Comparison of ENCODE assay signal across 18 cellular contexts in the genomic region with DNA sequence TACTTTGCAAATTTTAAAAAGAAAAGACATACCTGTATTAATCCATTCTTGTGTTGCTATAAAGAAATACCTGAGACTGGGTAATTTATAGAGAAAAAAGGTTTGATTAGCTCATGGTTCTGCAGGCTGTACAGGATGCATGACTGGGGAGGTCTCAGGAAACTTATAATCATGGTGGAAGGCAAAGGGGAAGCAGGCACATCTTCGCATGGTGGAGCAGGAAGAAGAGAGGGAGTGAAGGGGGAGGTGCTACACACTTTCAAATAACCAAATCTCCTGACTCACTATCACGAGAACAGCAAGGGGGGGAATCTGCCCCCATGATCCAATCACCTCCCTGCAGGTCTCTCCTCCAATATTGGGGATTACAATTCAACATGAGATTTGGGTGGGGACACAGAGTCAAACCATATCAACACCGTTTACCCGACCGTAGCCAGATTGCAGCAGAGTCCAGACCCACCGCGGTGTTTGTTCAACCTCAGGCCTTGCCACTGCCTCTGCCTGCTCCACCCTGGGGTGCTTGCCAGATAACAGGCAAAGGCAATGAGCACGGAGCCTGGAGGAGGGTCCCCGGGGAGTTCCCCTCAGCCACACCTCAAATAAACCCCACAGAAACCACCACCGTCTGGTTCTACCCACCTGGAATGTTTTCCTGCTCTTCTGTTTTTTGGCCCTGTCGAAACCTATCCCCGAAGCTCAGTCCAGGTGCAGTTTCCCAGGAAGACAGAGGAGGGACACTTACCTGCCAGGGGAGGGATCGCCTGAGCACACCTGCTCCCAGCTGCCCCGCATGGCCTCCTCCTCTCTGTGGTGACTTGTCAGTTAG.
DNase-seq lines count a peak whose midpoint lies in the region; ATAC-seq and TF ChIP-seq lines count a peak whose summit lies in the region.
"Had no signal": no experiment of that assay in that cellular context is flagged by ENCODE, and none has a peak within 500 bp of the region (broad histone marks: within the 10 kb centered on the region; RNA-seq: fewer than 3 reads in every experiment).

No MANE protein-coding gene starts in this region.

- H3K79me2 ChIP-seq in mammary epithelial cell (ENCODE audit: insufficient read depth, low read length): no peaks in the 10 kb centered on the region

- H3K27ac ChIP-seq in breast epithelium (peak overlapping the region; percentile 2 to 34), mammary epithelial cell (ENCODE audit: insufficient read depth, low read depth, low read length) (no peak overlapping the region)
- H3K27ac ChIP-seq: neutrophil, WERI-Rb-1 had no signal

- no peaks in the 10 kb centered on the region for H4K20me1 ChIP-seq in mammary epithelial cell (ENCODE audit: insufficient read depth, low read length)

- H3K27me3 ChIP-seq in breast epithelium (no peaks in the 10 kb centered on the region), mammary epithelial cell (ENCODE audit: insufficient read depth, low read length) (no peaks in the 10 kb centered on the region), MG63 (no peaks in the 10 kb centered on the region)
- H3K27me3 ChIP-seq: uterus had no signal

- ATAC-seq in left colon (peak; percentile 68), GM19023 (IDR thresholded peaks at IDR 0.05; ENCODE audit: unreplicated experiment) (no peak)
- ATAC-seq: Panc1; stimulated activated naive B cell treated with anti-CD40 and anti-IgM and Interleukin-4, amounts not matched to agents 10 μg/mL and 1 μg/mL and 100 μg/mL, for 72 hours had no signal

- H3K4me2 ChIP-seq in mammary epithelial cell (ENCODE audit: insufficient read depth, low read depth, low read length): no peak overlapping the region

- no TSS peak for BruUV-seq in mammary epithelial cell (replicated peaks; lab: Mats Ljungman, UMichigan)

- no peaks in the 10 kb centered on the region for H3K36me3 ChIP-seq in breast epithelium
- H3K36me3 ChIP-seq in mammary epithelial cell (ENCODE audit: insufficient read depth, low read length): no peaks in the 10 kb centered on the region
- no peaks in the 10 kb centered on the region for H3K36me3 ChIP-seq in MG63
- H3K36me3 ChIP-seq: neutrophil, uterus, WERI-Rb-1 had no signal

- H3K9ac ChIP-seq in mammary epithelial cell (ENCODE audit: insufficient read depth, low read length): no peak overlapping the region

- DNase-seq in breast epithelium (ENCODE audit: low spot score in 2 of 2): no peak
- DNase-seq in mammary epithelial cell: no peak
- DNase-seq in NCI-H526 treated with DMSO at 0.1 percent for 48 hours (lab: John Stamatoyannopoulos, UW): peak; percentile 69
- peak in 1 of 2 donors; percentile 45 for DNase-seq in left colon
- DNase-seq in MG63: no peak
- DNase-seq in middle frontal gyrus (ENCODE audit: extremely low spot score, low spot score): no peak
- no peak for DNase-seq in NOMO-1 treated with DMSO at 0.1 percent for 48 hours (lab: John Stamatoyannopoulos, UW; ENCODE audit: unreplicated experiment)
- DNase-seq: activated naive CD4-positive, alpha-beta T cell; effector CD4-positive, alpha-beta T cell; Kasumi-1; NCI-H226; stimulated activated naive B cell treated with anti-CD40 and anti-IgM and Interleukin-4, amounts not matched to agents 10 μg/mL and 1 μg/mL and 100 μg/mL, for 72 hours; uterus; WERI-Rb-1 had no signal

- H3K9me3 ChIP-seq in breast epithelium: no peaks in the 10 kb centered on the region
- peaks cover 26% of the 10 kb centered on the region for H3K9me3 ChIP-seq in mammary epithelial cell (replicated peaks; ENCODE audit: insufficient read depth, low read length)
- no peaks in the 10 kb centered on the region for H3K9me3 ChIP-seq in MG63
- H3K9me3 ChIP-seq: neutrophil, uterus had no signal

- CTCF ChIA-PET in mammary epithelial cell (lab: Charles Lee; ENCODE audit: low non-redundant PET): no interaction called here

- intact Hi-C loops in breast epithelium (cut with DNase I; ENCODE audit: low total_unique reads) (no loop called here), mammary epithelial cell (cut with micrococcal nuclease) (no loop called here), left colon (cut with DNase I, micrococcal nuclease) (no loop called here)

- no peak overlapping the region for H2AFZ ChIP-seq in mammary epithelial cell (ENCODE audit: low read depth, low read length)

- in situ Hi-C loops in mammary epithelial cell (cut with MboI; ENCODE audit: low sequenced_read_pairs in 2 of 2): no loop called here

- WGBS in mammary epithelial cell (ENCODE audit: low coverage, missing lambda C conversion rate): 58% methylated on average over 9 of the region's 14 CpGs

- no peaks in the 10 kb centered on the region for H3K4me1 ChIP-seq in breast epithelium
- no peaks in the 10 kb centered on the region for H3K4me1 ChIP-seq in mammary epithelial cell (ENCODE audit: insufficient read depth, low read length)

- TF ChIP-seq POLR2A in breast epithelium (IDR thresholded peaks at IDR 0.05): no peak

- no peak overlapping the region for H3K4me3 ChIP-seq in breast epithelium
- no peak overlapping the region for H3K4me3 ChIP-seq in mammary epithelial cell (replicated peaks in 1 of 3; ENCODE audit: insufficient read depth in 1 of 3, low read depth in 2 of 3, low read length in 3 of 3)
- H3K4me3 ChIP-seq in MG63: no peak overlapping the region
- H3K4me3 ChIP-seq: lung, uterus had no signal

- dilution Hi-C loops in mammary epithelial cell (cut with HindIII; ENCODE audit: low sequenced_read_pairs): no loop called here

- TF ChIP-seq CTCF in breast epithelium (IDR thresholded peaks at IDR 0.05) (peak in 1 of 3 donors; percentile 13), mammary epithelial cell (conservative IDR thresholded peaks at IDR 0.05 in 1 of 2, IDR thresholded peaks at IDR 0.05 in 1 of 2; ENCODE audit: extremely low read depth in 1 of 2, insufficient read depth in 1 of 2, low read depth in 1 of 2, low read length in 2 of 2) (no peak)
